ENCODE assay signal across 17 cellular contexts in genomic region chr10:35007858-35008301, GRCh38.
A peak's percentile ranks its signal among the peaks of the same experiment; 100 is the strongest.
DNase-seq lines count a peak whose midpoint lies in the region; ATAC-seq and TF ChIP-seq lines count a peak whose summit lies in the region.
"Had no signal": no experiment of that assay in that cellular context is flagged by ENCODE, and none has a peak within 500 bp of the region (broad histone marks: within the 10 kb centered on the region; RNA-seq: fewer than 3 reads in every experiment).

No MANE protein-coding gene starts in this region.

- DNase-seq in A172 (ENCODE audit: low spot score) (peak; percentile 43), kidney glomerular epithelial cell (lab: John Stamatoyannopoulos, UW) (peak; percentile 81), AG20443 (ENCODE audit: low spot score) (no peak)
- no peak for DNase-seq in natural killer cell treated with Interleukin-12 subunit alpha and Interleukin-12 subunit beta and Interleukin-15 and Interleukin-18, amount 100 ng/mL, for 72 hours (ENCODE audit: low spot score)
- DNase-seq: activated CD4-positive, alpha-beta memory T cell treated with anti-CD3 and anti-CD28 coated beads, Interleukin-2, amount 10 ng/mL, durations not matched to agents 7 days and 5 days; GF-D8; GOT3; NCI-H774; psoas muscle; stimulated activated CD4-positive, alpha-beta T cell treated with anti-CD3 and anti-CD28 coated beads, Interleukin-12 subunit alpha, Interleukin-12 subunit beta, amount 100 ng/mL, for 4 hours had no signal

- POLR2A ChIA-PET in HEK293 (lab: Yijun Ruan, JAX) = no interaction called here

- H3K4me1 ChIP-seq in HEK293 (ENCODE audit: control insufficient read depth, insufficient read depth, low read length) = no peaks in the 10 kb centered on the region
- H3K4me1 ChIP-seq: psoas muscle had no signal

- H3K4me3 ChIP-seq in HEK293 (ENCODE audit: low read depth, low read length) = no peak overlapping the region
- H3K4me3 ChIP-seq: A549, psoas muscle had no signal

- H3K4me3 Mint-ChIP-seq in natural killer cell treated with Interleukin-12 subunit alpha and Interleukin-12 subunit beta and Interleukin-15 and Interleukin-18, amount 100 ng/mL, for 72 hours = no peak overlapping the region
- H3K4me3 Mint-ChIP-seq: activated CD4-positive, alpha-beta memory T cell treated with anti-CD3 and anti-CD28 coated beads, Interleukin-2, amount 10 ng/mL, durations not matched to agents 7 days and 5 days; stimulated activated memory B cell treated with anti-CD40 and anti-IgM and Interleukin-4, amounts not matched to agents 10 μg/mL and 1 μg/mL and 100 μg/mL, for 72 hours; type B pancreatic cell had no signal

- no peak for ATAC-seq in natural killer cell treated with Interleukin-12 subunit alpha and Interleukin-12 subunit beta and Interleukin-15 and Interleukin-18, amount 100 ng/mL, for 72 hours
- ATAC-seq in esophagus mucosa (no peak), HG02763 (IDR thresholded peaks at IDR 0.05; ENCODE audit: unreplicated experiment) (no peak)
- ATAC-seq: psoas muscle; stimulated activated memory B cell treated with anti-CD40 and anti-IgM and Interleukin-4, amounts not matched to agents 10 μg/mL and 1 μg/mL and 100 μg/mL, for 72 hours had no signal

- H3K27ac Mint-ChIP-seq in natural killer cell treated with Interleukin-12 subunit alpha and Interleukin-12 subunit beta and Interleukin-15 and Interleukin-18, amount 100 ng/mL, for 72 hours = no peak overlapping the region
- H3K27ac Mint-ChIP-seq: activated CD4-positive, alpha-beta memory T cell treated with anti-CD3 and anti-CD28 coated beads, Interleukin-2, amount 10 ng/mL, durations not matched to agents 7 days and 5 days; stimulated activated memory B cell treated with anti-CD40 and anti-IgM and Interleukin-4, amounts not matched to agents 10 μg/mL and 1 μg/mL and 100 μg/mL, for 72 hours; type B pancreatic cell had no signal

- no peak overlapping the region for H3K27ac ChIP-seq in HEK293 (ENCODE audit: extremely low read depth, low read depth, low read length)
- peak overlapping the region; percentile 54 for H3K27ac ChIP-seq in VCaP
- H3K27ac ChIP-seq: psoas muscle had no signal

- H3K27me3 Mint-ChIP-seq in natural killer cell treated with Interleukin-12 subunit alpha and Interleukin-12 subunit beta and Interleukin-15 and Interleukin-18, amount 100 ng/mL, for 72 hours = no peaks in the 10 kb centered on the region
- H3K27me3 Mint-ChIP-seq: activated CD4-positive, alpha-beta memory T cell treated with anti-CD3 and anti-CD28 coated beads, Interleukin-2, amount 10 ng/mL, durations not matched to agents 7 days and 5 days; stimulated activated memory B cell treated with anti-CD40 and anti-IgM and Interleukin-4, amounts not matched to agents 10 μg/mL and 1 μg/mL and 100 μg/mL, for 72 hours; type B pancreatic cell had no signal

- peaks cover 8% of the 10 kb centered on the region for H3K36me3 Mint-ChIP-seq in natural killer cell treated with Interleukin-12 subunit alpha and Interleukin-12 subunit beta and Interleukin-15 and Interleukin-18, amount 100 ng/mL, for 72 hours

- peaks cover 0 to 2% of the 10 kb centered on the region in 2 donors for H3K4me1 Mint-ChIP-seq in natural killer cell treated with Interleukin-12 subunit alpha and Interleukin-12 subunit beta and Interleukin-15 and Interleukin-18, amount 100 ng/mL, for 72 hours (ENCODE audit: low read depth in 2 of 2)
- H3K4me1 Mint-ChIP-seq: stimulated activated memory B cell treated with anti-CD40 and anti-IgM and Interleukin-4, amounts not matched to agents 10 μg/mL and 1 μg/mL and 100 μg/mL, for 72 hours had no signal

- H3K9me3 Mint-ChIP-seq in natural killer cell treated with Interleukin-12 subunit alpha and Interleukin-12 subunit beta and Interleukin-15 and Interleukin-18, amount 100 ng/mL, for 72 hours = no peaks in the 10 kb centered on the region
- H3K9me3 Mint-ChIP-seq: activated CD4-positive, alpha-beta memory T cell treated with anti-CD3 and anti-CD28 coated beads, Interleukin-2, amount 10 ng/mL, durations not matched to agents 7 days and 5 days; stimulated activated memory B cell treated with anti-CD40 and anti-IgM and Interleukin-4, amounts not matched to agents 10 μg/mL and 1 μg/mL and 100 μg/mL, for 72 hours; type B pancreatic cell had no signal

- TF ChIP-seq CTCF in HEK293 (tag by site-specific recombination; IDR thresholded peaks at IDR 0.05) (no peak), VCaP (conservative IDR thresholded peaks at IDR 0.05) (no peak)

- peaks cover 3 to 32% of the 10 kb centered on the region in 2 experiments for H3K36me3 ChIP-seq in HEK293 (ENCODE audit: control insufficient read depth in 2 of 2, insufficient read depth in 1 of 2, low read length in 2 of 2)

- CTCF ChIA-PET in HEK293 (lab: Yijun Ruan, JAX) = no interaction called here

- no peaks in the 10 kb centered on the region for H3K9me3 ChIP-seq in HEK293 (ENCODE audit: control insufficient read depth, insufficient read depth, low read depth, low read length)
- H3K9me3 ChIP-seq: A549, psoas muscle had no signal

TF ChIP-seq in HEK293, 187 proteins besides CTCF, POLR2A, EP300 and RAD21:
- TF ChIP-seq PRDM1 (tag by site-specific recombination; IDR thresholded peaks at IDR 0.05) (peak; percentile 62), OSR2 (tag by site-specific recombination; IDR thresholded peaks at IDR 0.05) (peak; percentile 70), ZNF677 (tag by site-specific recombination; IDR thresholded peaks at IDR 0.05) (no peak), ZNF174 (tag by site-specific recombination; IDR thresholded peaks at IDR 0.05) (no peak), ZNF292 (tag by site-specific recombination; IDR thresholded peaks at IDR 0.05; ENCODE audit: borderline replicate concordance, low read depth) (no peak), FEZF1 (tag by site-specific recombination; IDR thresholded peaks at IDR 0.05) (peak; percentile 39; the same call in 1 of the 2 replicates), ZNF600 (tag by site-specific recombination; IDR thresholded peaks at IDR 0.05) (0 out of 2 replicates have a peak, but pooled peaks have one; percentile 27), PRDM6 (tag by site-specific recombination; IDR thresholded peaks at IDR 0.05) (peak; percentile 87), GFI1B (tag by site-specific recombination; IDR thresholded peaks at IDR 0.05) (no peak), ZNF2 (tag by site-specific recombination; IDR thresholded peaks at IDR 0.05) (0 out of 2 replicates have a peak, but pooled peaks have one; percentile 21), ZNF404 (tag by site-specific recombination; IDR thresholded peaks at IDR 0.05) (no peak), BCL6B (tag by site-specific recombination; IDR thresholded peaks at IDR 0.05) (no peak), TRIM28 (IDR thresholded peaks at IDR 0.05; ENCODE audit: borderline replicate concordance, low read length) (0 out of 2 replicates have a peak, but pooled peaks have one; percentile 44), ZNF704 (tag by site-specific recombination; IDR thresholded peaks at IDR 0.05) (no peak)

Comparison
In these comparisons a context has a peak if more than half of its experiments do, and no peak if none do; other contexts are left out.
1. DNase-seq: peak in A172 (single experiment) and kidney glomerular epithelial cell (single experiment); none in natural killer cell treated with Interleukin-12 subunit alpha and Interleukin-12 subunit beta and Interleukin-15 and Interleukin-18, amount 100 ng/mL, for 72 hours (single experiment) and AG20443 (single experiment).